ENCODE assay signal across 11 cellular contexts in the genomic region with DNA sequence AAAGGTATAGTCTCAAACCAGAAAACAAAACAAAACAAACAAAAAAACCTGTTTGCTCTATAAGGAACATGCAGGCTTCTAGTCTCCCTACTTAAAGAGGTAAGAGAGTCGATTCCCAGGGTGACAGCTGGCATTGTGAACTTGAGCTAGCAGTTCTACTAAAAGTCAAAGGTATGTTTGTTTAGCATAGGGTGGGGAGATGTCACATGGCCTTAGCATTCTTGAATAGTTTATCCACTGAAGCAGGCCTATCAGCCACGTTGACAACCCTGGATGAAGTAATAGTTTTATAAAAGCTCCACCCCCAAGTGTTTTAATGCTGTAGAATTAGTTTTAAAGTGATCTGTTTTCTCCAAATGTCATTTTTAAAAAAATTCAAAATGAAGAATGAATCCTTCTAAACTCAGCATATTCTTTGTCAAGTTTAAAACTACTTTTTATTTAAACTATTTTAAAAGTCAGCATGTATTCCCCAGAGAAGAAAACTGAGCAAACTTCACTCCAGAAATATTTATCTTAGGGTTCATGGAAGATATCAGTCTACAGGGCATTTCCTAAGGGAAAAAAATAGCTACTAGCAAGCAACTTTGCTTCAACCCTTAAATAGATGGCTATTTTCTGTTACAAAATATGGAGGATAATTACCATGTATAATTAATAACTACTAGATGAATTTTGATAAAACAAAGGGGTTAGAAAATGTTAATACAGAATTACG. TPM values are rescaled to one million over a fixed set of nuclear protein-coding genes. Genes with fewer than 3 reads are reported as not detected.
DNase-seq lines count a peak whose midpoint lies in the region; ATAC-seq and TF ChIP-seq lines count a peak whose summit lies in the region.
"Had no signal": no experiment of that assay in that cellular context is flagged by ENCODE, and none has a peak within 500 bp of the region (broad histone marks: within the 10 kb centered on the region; RNA-seq: fewer than 3 reads in every experiment).

No MANE protein-coding gene starts in this region.

- no peaks in the 10 kb centered on the region for H3K79me2 ChIP-seq in OCI-LY7 (ENCODE audit: insufficient read depth, low read depth, low read length)

- TF ChIP-seq CTCF in brain (conservative IDR thresholded peaks at IDR 0.05), result no peak
- TF ChIP-seq CTCF in transverse colon (IDR thresholded peaks at IDR 0.05), result no peak
- no peak for TF ChIP-seq CTCF in OCI-LY7 (conservative IDR thresholded peaks at IDR 0.05; ENCODE audit: low read length)

- peak overlapping the region in 2 of 4 donors; percentile 1 to 7 for H3K4me3 ChIP-seq in transverse colon
- no peak overlapping the region for H3K4me3 ChIP-seq in OCI-LY7 (ENCODE audit: low read depth, low read length, poor library complexity, severe bottlenecking)

- peaks cover 8% of the 10 kb centered on the region for H3K36me3 Mint-ChIP-seq in brain
- no peaks in the 10 kb centered on the region for H3K36me3 Mint-ChIP-seq in activated CD8-positive, alpha-beta memory T cell treated with anti-CD3 and anti-CD28 coated beads, Interleukin-2, amount 10 ng/mL, durations not matched to agents 7 days and 5 days

- CTCF ChIA-PET in activated CD8-positive, alpha-beta memory T cell treated with anti-CD3 and anti-CD28 coated beads, Interleukin-2, amount 10 ng/mL, durations not matched to agents 7 days and 5 days (lab: Charles Lee), result interaction anchor here (1.3 to 1.8 kb wide), 2 partner anchors 28 to 89 kb away, joined by 3 to 5 read pairs; no protein-coding TSS in a partner anchor
- CTCF ChIA-PET in OCI-LY7 (lab: Charles Lee; ENCODE audit: unreplicated experiment), result no interaction called here

- no TSS peak for BruUV-seq in OCI-LY7 (replicated peaks; lab: Mats Ljungman, UMichigan)

- no peaks in the 10 kb centered on the region for H3K9me2 ChIP-seq in OCI-LY7 (ENCODE audit: insufficient read depth, low read length)

- DNase-seq in LHCN-M2 (ENCODE audit: low read depth) (peak; percentile 19), left colon (peak; percentile 49 to 73), transverse colon (peak; percentile 61), midbrain (lab: John Stamatoyannopoulos, UW) (no peak), kidney glomerular epithelial cell (lab: John Stamatoyannopoulos, UW) (no peak), OCI-LY7 (ENCODE audit: low spot score) (no peak)
- DNase-seq in activated CD8-positive, alpha-beta memory T cell treated with anti-CD3 and anti-CD28 coated beads, Interleukin-2, amount 10 ng/mL, durations not matched to agents 7 days and 5 days, result no peak
- DNase-seq: NCI-H446 treated with DMSO at 0.1 percent for 48 hours; stimulated activated naive CD8-positive, alpha-beta T cell treated with anti-CD3 and anti-CD28 coated beads, Interleukin-15, amount 100 ng/mL, for 72 hours had no signal

- H3K4me2 ChIP-seq in OCI-LY7 (ENCODE audit: low read length), result no peak overlapping the region

- H3K9me3 Mint-ChIP-seq in brain, result peaks cover 0 to 4% (median 0%) of the 10 kb centered on the region in 5 experiments
- no peaks in the 10 kb centered on the region for H3K9me3 Mint-ChIP-seq in activated CD8-positive, alpha-beta memory T cell treated with anti-CD3 and anti-CD28 coated beads, Interleukin-2, amount 10 ng/mL, durations not matched to agents 7 days and 5 days (ENCODE audit: low read depth)
- H3K9me3 Mint-ChIP-seq: stimulated activated naive CD8-positive, alpha-beta T cell treated with anti-CD3 and anti-CD28 coated beads, Interleukin-15, amount 100 ng/mL, for 72 hours had no signal

- intact Hi-C loops in left colon (cut with DNase I, micrococcal nuclease), result no loop called here
- intact Hi-C loops in transverse colon (cut with DNase I; ENCODE audit: low total_unique reads), result no loop called here
- intact Hi-C loops in OCI-LY7 (cut with micrococcal nuclease; ENCODE audit: unreplicated experiment), result no loop called here

- no peaks in the 10 kb centered on the region for H4K20me1 ChIP-seq in OCI-LY7 (ENCODE audit: insufficient read depth, low read length)

- H3K27ac ChIP-seq in transverse colon (peak overlapping the region; percentile 79 to 88 (median 80)), OCI-LY7 (ENCODE audit: low read depth, low read length, poor library complexity, severe bottlenecking) (no peak overlapping the region)

- peaks cover 39% of the 10 kb centered on the region for H3K4me1 Mint-ChIP-seq in brain
- peaks cover 8% of the 10 kb centered on the region for H3K4me1 Mint-ChIP-seq in activated CD8-positive, alpha-beta memory T cell treated with anti-CD3 and anti-CD28 coated beads, Interleukin-2, amount 10 ng/mL, durations not matched to agents 7 days and 5 days

- H3K4me3 Mint-ChIP-seq in brain, result peak overlapping the region in 2 of 5 experiments; percentile 63 to 69
- no peak overlapping the region for H3K4me3 Mint-ChIP-seq in activated CD8-positive, alpha-beta memory T cell treated with anti-CD3 and anti-CD28 coated beads, Interleukin-2, amount 10 ng/mL, durations not matched to agents 7 days and 5 days
- H3K4me3 Mint-ChIP-seq: activated naive CD8-positive, alpha-beta T cell; stimulated activated naive CD8-positive, alpha-beta T cell treated with anti-CD3 and anti-CD28 coated beads, Interleukin-15, amount 100 ng/mL, for 72 hours had no signal

- POLR2A ChIA-PET in OCI-LY7 (lab: Charles Lee), result interaction anchor here (0.6 to 1.2 kb wide), 3 partner anchors 12 to 58 kb away, joined by 3 to 5 read pairs (median 3); no protein-coding TSS in a partner anchor

- H3K4me1 ChIP-seq in transverse colon (peaks cover 5 to 42% (median 17%) of the 10 kb centered on the region in 4 donors), OCI-LY7 (ENCODE audit: insufficient read depth, low read length, poor library complexity, severe bottlenecking) (peaks cover 7% of the 10 kb centered on the region)

- H2AFZ ChIP-seq in OCI-LY7 (ENCODE audit: low read length), result no peak overlapping the region

- TF ChIP-seq POLR2A in transverse colon (IDR thresholded peaks at IDR 0.05), result peak; percentile 58

- ATAC-seq in left colon, result peak; percentile 98
- ATAC-seq in activated CD8-positive, alpha-beta memory T cell treated with anti-CD3 and anti-CD28 coated beads, Interleukin-2, amount 10 ng/mL, durations not matched to agents 7 days and 5 days, result no peak
- ATAC-seq: stimulated activated naive CD8-positive, alpha-beta T cell treated with anti-CD3 and anti-CD28 coated beads, Interleukin-15, amount 100 ng/mL, for 72 hours had no signal

- H3K9me3 ChIP-seq in transverse colon (no peaks in the 10 kb centered on the region), OCI-LY7 (ENCODE audit: low read length) (no peaks in the 10 kb centered on the region)

- H3K36me3 ChIP-seq in transverse colon (no peaks in the 10 kb centered on the region), OCI-LY7 (ENCODE audit: insufficient read depth, low read length) (no peaks in the 10 kb centered on the region)

- H3K27me3 Mint-ChIP-seq in brain, result no peaks in the 10 kb centered on the region
- no peaks in the 10 kb centered on the region for H3K27me3 Mint-ChIP-seq in activated CD8-positive, alpha-beta memory T cell treated with anti-CD3 and anti-CD28 coated beads, Interleukin-2, amount 10 ng/mL, durations not matched to agents 7 days and 5 days
- H3K27me3 Mint-ChIP-seq: activated naive CD8-positive, alpha-beta T cell; stimulated activated naive CD8-positive, alpha-beta T cell treated with anti-CD3 and anti-CD28 coated beads, Interleukin-15, amount 100 ng/mL, for 72 hours had no signal

- in situ Hi-C loops in transverse colon (cut with MboI; ENCODE audit: low pct_ligation_motif_present in 1 of 4, low pct_unique_long_range_greater_than_20kb in 1 of 4, low sequenced_read_pairs in 3 of 4), result no loop called here

- H3K27ac Mint-ChIP-seq in brain, result peak overlapping the region in 3 of 5 experiments; percentile 25 to 95 (median 95)
- H3K27ac Mint-ChIP-seq in activated CD8-positive, alpha-beta memory T cell treated with anti-CD3 and anti-CD28 coated beads, Interleukin-2, amount 10 ng/mL, durations not matched to agents 7 days and 5 days, result no peak overlapping the region
- H3K27ac Mint-ChIP-seq: activated naive CD8-positive, alpha-beta T cell; stimulated activated naive CD8-positive, alpha-beta T cell treated with anti-CD3 and anti-CD28 coated beads, Interleukin-15, amount 100 ng/mL, for 72 hours had no signal

- no peaks in the 10 kb centered on the region for H3K27me3 ChIP-seq in transverse colon

- peak; percentile 13 for TF ChIP-seq EP300 in transverse colon (IDR thresholded peaks at IDR 0.05; ENCODE audit: low read depth)

- 23 to 36% methylated on average over 2 to 3 of the region's 3 CpGs for WGBS in transverse colon (ENCODE audit: low coverage in 1 of 2), 2 donors

RNA-seq across cellular contexts. Expression of a gene that starts 1.7 kb away (rescaled TPM):
- total RNA-seq in LHCN-M2 (2014; rRNA removed), result under 0.01 and 0.06 TPM in 2 replicates
- polyA plus RNA-seq in LHCN-M2 (2012), result 0.23 TPM
- 3.1 TPM for polyA plus RNA-seq in brain (ENCODE audit: insufficient read depth, low read depth, low replicate concordance)
- total RNA-seq in left colon, result 1 to 10 TPM; 3.5 to 9.6 TPM
- total RNA-seq in transverse colon, result 10 to 100 TPM in 1 of 4 donors, 1 to 10 TPM in 3; 6.0 to 30.4 (median 7.7) TPM
- 1 to 10 TPM; 1.6 to 3.8 TPM for total RNA-seq in activated CD8-positive, alpha-beta memory T cell treated with anti-CD3 and anti-CD28 coated beads, Interleukin-2, amount 10 ng/mL, durations not matched to agents 7 days and 5 days
- 3.8 and 5.7 TPM in 2 replicates for total RNA-seq in OCI-LY7 (2014; rRNA removed; shearing (Covaris generic))
- total RNA-seq in OCI-LY7 (2022), result 2.3 and 2.4 TPM in 2 replicates

RNA-seq across cellular contexts. Expression of a gene that starts 29.5 kb away (rescaled TPM):
- total RNA-seq in LHCN-M2 (2014; rRNA removed) (648 and 690 TPM in 2 replicates), left colon (100 to 1,000 TPM; 520 to 622 TPM), transverse colon (100 to 1,000 TPM; 257 to 511 (median 338) TPM), OCI-LY7 (2022) (301 TPM in 2 replicates)
- polyA plus RNA-seq in LHCN-M2 (2012), result 931 TPM
- 89.2 TPM for polyA plus RNA-seq in brain (ENCODE audit: insufficient read depth, low read depth, low replicate concordance)
- 100 to 1,000 TPM; 722 to 787 TPM for total RNA-seq in activated CD8-positive, alpha-beta memory T cell treated with anti-CD3 and anti-CD28 coated beads, Interleukin-2, amount 10 ng/mL, durations not matched to agents 7 days and 5 days
- 377 and 423 TPM in 2 replicates for total RNA-seq in OCI-LY7 (2014; rRNA removed; shearing (Covaris generic))

RNA-seq across cellular contexts. Expression of a gene that starts 43.8 kb away (rescaled TPM):
- total RNA-seq in LHCN-M2 (2014; rRNA removed) (378 and 399 TPM in 2 replicates), left colon (100 to 1,000 TPM; 563 to 581 TPM), transverse colon (100 to 1,000 TPM in 3 of 4 donors, 10 to 100 TPM in 1; 78.2 to 558 (median 337) TPM), OCI-LY7 (2022) (222 and 230 TPM in 2 replicates)
- 781 TPM for polyA plus RNA-seq in LHCN-M2 (2012)
- 210 TPM for polyA plus RNA-seq in brain (ENCODE audit: insufficient read depth, low read depth, low replicate concordance)
- 100 to 1,000 TPM; 313 to 322 TPM for total RNA-seq in activated CD8-positive, alpha-beta memory T cell treated with anti-CD3 and anti-CD28 coated beads, Interleukin-2, amount 10 ng/mL, durations not matched to agents 7 days and 5 days
- total RNA-seq in OCI-LY7 (2014; rRNA removed; shearing (Covaris generic)), result 240 and 260 TPM in 2 replicates

Comparison
In these comparisons a context has a peak if more than half of its experiments do, and no peak if none do; other contexts are left out.
1. DNase-seq: peak in LHCN-M2 (single experiment), left colon (2 of 2) and transverse colon (single experiment); none in midbrain (single experiment), activated CD8-positive, alpha-beta memory T cell treated with anti-CD3 and anti-CD28 coated beads, Interleukin-2, amount 10 ng/mL, durations not matched to agents 7 days and 5 days (single experiment), kidney glomerular epithelial cell (single experiment) and OCI-LY7 (single experiment).